8 cellular contexts compared by ENCODE assay signal in the genomic region with DNA sequence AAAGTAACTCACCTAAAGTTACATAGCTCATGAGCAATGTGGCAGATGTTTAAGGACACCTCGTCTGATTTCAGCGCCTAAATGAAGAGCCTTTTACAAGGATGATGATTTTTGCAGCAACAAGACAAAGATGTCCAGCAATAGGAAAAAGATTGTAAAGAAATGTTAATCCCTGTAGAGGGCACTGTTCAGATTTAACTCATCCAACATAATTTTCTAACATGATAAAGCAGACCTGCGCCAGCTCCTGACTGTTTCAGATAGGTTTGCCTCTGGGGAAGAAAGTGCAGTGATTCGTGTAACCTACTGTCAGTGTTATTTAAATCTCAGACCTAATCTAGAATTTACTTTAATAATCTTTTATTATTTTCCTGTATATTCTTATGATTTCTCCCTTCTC.
DNase-seq lines count a peak whose midpoint lies in the region; ATAC-seq, FAIRE-seq and TF ChIP-seq lines count a peak whose summit lies in the region.

No MANE protein-coding gene starts in this region.

- no peak overlapping the region for H4K91ac ChIP-seq in mesenchymal stem cell (ENCODE audit: low read length)

- no peak overlapping the region for H3K14ac ChIP-seq in mesenchymal stem cell (ENCODE audit: low read length in 2 of 2)

- no peak overlapping the region for H2BK12ac ChIP-seq in mesenchymal stem cell (ENCODE audit: low read length in 2 of 2)

- H3K9me2 ChIP-seq in PC-3 (replicated peaks; ENCODE audit: low read length), result no peaks in the 10 kb centered on the region

- no peaks in the 10 kb centered on the region for H3F3A ChIP-seq in PC-3 (ENCODE audit: low read length, unreplicated experiment)

- H3K4me1 ChIP-seq in ascending aorta (no peaks in the 10 kb centered on the region), mesenchymal stem cell (ENCODE audit: control insufficient read depth, insufficient read depth, low read depth, low read length) (no peaks in the 10 kb centered on the region), PC-3 (ENCODE audit: insufficient read depth, low read length) (no peaks in the 10 kb centered on the region)

- H3K9me3 Mint-ChIP-seq in Calu3 (ENCODE audit: low read depth, unreplicated experiment), result no peaks in the 10 kb centered on the region

- CTCF ChIA-PET in Calu3 (lab: Charles Lee) (no interaction called here), PC-3 (lab: Charles Lee) (no interaction called here)

- no peak overlapping the region for H2BK15ac ChIP-seq in mesenchymal stem cell (ENCODE audit: low read depth, poor library complexity, severe bottlenecking)

- H3K18ac ChIP-seq in mesenchymal stem cell (ENCODE audit: low read depth in 1 of 2, low read length in 2 of 2), result no peak overlapping the region

- DNase-seq in D721Med (ENCODE audit: insufficient read length, low spot score), result no peak
- peak; percentile 25 for DNase-seq in LHCN-M2 (ENCODE audit: low read depth)
- no peak for DNase-seq in ascending aorta (ENCODE audit: low spot score in 2 of 2)
- DNase-seq in mesenchymal stem cell, result peak; percentile 7
- DNase-seq in Calu3, result no peak
- DNase-seq in PC-3, result no peak

- H3K9me3 ChIP-seq in ascending aorta, result no peaks in the 10 kb centered on the region
- no peaks in the 10 kb centered on the region for H3K9me3 ChIP-seq in mesenchymal stem cell (ENCODE audit: control insufficient read depth, low read length)
- H3K9me3 ChIP-seq in PC-3 (ENCODE audit: low read length), result no peaks in the 10 kb centered on the region; the same call in 1 of the 2 replicates

- H3K9ac ChIP-seq in mesenchymal stem cell (ENCODE audit: low read length), result no peak overlapping the region
- H3K9ac ChIP-seq in PC-3 (ENCODE audit: low read length), result no peak overlapping the region

- FAIRE-seq in D721Med (lab: Jason Lieb, UNC), result peak; percentile 85

- no peak overlapping the region for H3K27ac Mint-ChIP-seq in Calu3 (ENCODE audit: unreplicated experiment)

- WGBS in mesenchymal stem cell, result 86% methylated on average over 2 of the region's 4 CpGs

- H3K79me2 ChIP-seq in PC-3 (ENCODE audit: low read length), result no peaks in the 10 kb centered on the region

- TF ChIP-seq CTCF in D721Med (IDR thresholded peaks at IDR 0.05; ENCODE audit: insufficient read depth, missing control alignments) (peak; percentile 28), ascending aorta (IDR thresholded peaks at IDR 0.05) (peak in 2 of 3 experiments; percentile 23 to 46), Calu3 (IDR thresholded peaks at IDR 0.05; ENCODE audit: unreplicated experiment) (no peak), PC-3 (conservative IDR thresholded peaks at IDR 0.05; ENCODE audit: low read depth, low read length) (no peak)

- no peak overlapping the region for H2BK120ac ChIP-seq in mesenchymal stem cell (ENCODE audit: low read depth, low read length)

- POLR2A ChIA-PET in PC-3 (lab: Charles Lee; ENCODE audit: unreplicated experiment), result no interaction called here

- H2AK5ac ChIP-seq in mesenchymal stem cell (ENCODE audit: low read length, severe bottlenecking), result no peak overlapping the region

- H3K27ac ChIP-seq in ascending aorta (no peak overlapping the region), mesenchymal stem cell (ENCODE audit: low read length, poor library complexity, severe bottlenecking) (no peak overlapping the region), PC-3 (ENCODE audit: low read length) (no peak overlapping the region)

- no TSS peak for BruUV-seq in Calu3 (replicated peaks; lab: Mats Ljungman, UMichigan)
- BruUV-seq in PC-3 (replicated peaks; lab: Mats Ljungman, UMichigan), result no TSS peak

- H4K8ac ChIP-seq in mesenchymal stem cell (ENCODE audit: low read length), result no peak overlapping the region

- H3K36me3 ChIP-seq in ascending aorta (no peaks in the 10 kb centered on the region), mesenchymal stem cell (ENCODE audit: control insufficient read depth in 1 of 2, insufficient read depth in 2 of 2, low read depth in 1 of 2, low read length in 2 of 2) (no peaks in the 10 kb centered on the region), PC-3 (ENCODE audit: low read depth, low read length) (no peaks in the 10 kb centered on the region)

- H2AFZ ChIP-seq in mesenchymal stem cell (ENCODE audit: low read depth, low read length) (no peak overlapping the region), PC-3 (ENCODE audit: low read length) (no peak overlapping the region)

- H4K20me1 ChIP-seq in PC-3 (ENCODE audit: low read length), result no peaks in the 10 kb centered on the region

- H3K27me3 ChIP-seq in ascending aorta, result no peaks in the 10 kb centered on the region
- H3K27me3 ChIP-seq in mesenchymal stem cell (ENCODE audit: control insufficient read depth in 1 of 2, insufficient read depth in 1 of 2, low read length in 2 of 2), result no peaks in the 10 kb centered on the region
- H3K27me3 ChIP-seq in PC-3 (ENCODE audit: low read length), result no peaks in the 10 kb centered on the region

- no peak overlapping the region for H3K4ac ChIP-seq in mesenchymal stem cell (ENCODE audit: low read depth in 1 of 2, low read length in 2 of 2)

- H3K23ac ChIP-seq in mesenchymal stem cell (ENCODE audit: low read length in 2 of 2), result no peak overlapping the region

- no peak overlapping the region for H3K4me3 Mint-ChIP-seq in Calu3 (ENCODE audit: low read depth, unreplicated experiment)

- no peaks in the 10 kb centered on the region for H3K4me1 Mint-ChIP-seq in Calu3 (ENCODE audit: low read depth, unreplicated experiment)

- intact Hi-C loops in ascending aorta (cut with DNase I), result loop anchor here (5.0 kb wide), 1 partner anchor 504 kb away; no protein-coding TSS in a partner anchor
- intact Hi-C loops in Calu3 (cut with micrococcal nuclease; ENCODE audit: unreplicated experiment), result no loop called here
- intact Hi-C loops in PC-3 (cut with micrococcal nuclease), result no loop called here

- H3K79me1 ChIP-seq in mesenchymal stem cell (replicated peaks; ENCODE audit: low read length, poor library complexity, severe bottlenecking), result no peaks in the 10 kb centered on the region

- H3K36me3 Mint-ChIP-seq in Calu3 (ENCODE audit: insufficient read depth, unreplicated experiment), result no peaks in the 10 kb centered on the region

- H3K4me3 ChIP-seq in ascending aorta (no peak overlapping the region), mesenchymal stem cell (ENCODE audit: insufficient read depth in 1 of 2, low read depth in 1 of 2, low read length in 2 of 2) (no peak overlapping the region), PC-3 (ENCODE audit: low read length) (no peak overlapping the region)

- no peak overlapping the region for H2BK5ac ChIP-seq in mesenchymal stem cell (ENCODE audit: low read depth, low read length, poor library complexity, severe bottlenecking)

- ATAC-seq in HG02571 (IDR thresholded peaks at IDR 0.05; ENCODE audit: unreplicated experiment) (no peak), PC-3 (no peak), GM21515 (IDR thresholded peaks at IDR 0.05; ENCODE audit: unreplicated experiment) (no peak)

- no peaks in the 10 kb centered on the region for H3K27me3 Mint-ChIP-seq in Calu3 (ENCODE audit: unreplicated experiment)

- H3K4me2 ChIP-seq in mesenchymal stem cell (ENCODE audit: low read length, poor library complexity, severe bottlenecking) (no peak overlapping the region), PC-3 (ENCODE audit: low read length) (no peak overlapping the region)

Comparison
In these comparisons a context has a peak if more than half of its experiments do, and no peak if none do; other contexts are left out.
1. DNase-seq: peak in LHCN-M2 (single experiment) and mesenchymal stem cell (single experiment); none in D721Med (single experiment), ascending aorta (0 of 2), Calu3 (single experiment) and PC-3 (single experiment).
2. CTCF ChIP-seq: peak in D721Med (single experiment) and ascending aorta (2 of 3); none in Calu3 (single experiment) and PC-3 (single experiment).